2 cellular contexts compared by ENCODE assay signal in the genomic region with DNA sequence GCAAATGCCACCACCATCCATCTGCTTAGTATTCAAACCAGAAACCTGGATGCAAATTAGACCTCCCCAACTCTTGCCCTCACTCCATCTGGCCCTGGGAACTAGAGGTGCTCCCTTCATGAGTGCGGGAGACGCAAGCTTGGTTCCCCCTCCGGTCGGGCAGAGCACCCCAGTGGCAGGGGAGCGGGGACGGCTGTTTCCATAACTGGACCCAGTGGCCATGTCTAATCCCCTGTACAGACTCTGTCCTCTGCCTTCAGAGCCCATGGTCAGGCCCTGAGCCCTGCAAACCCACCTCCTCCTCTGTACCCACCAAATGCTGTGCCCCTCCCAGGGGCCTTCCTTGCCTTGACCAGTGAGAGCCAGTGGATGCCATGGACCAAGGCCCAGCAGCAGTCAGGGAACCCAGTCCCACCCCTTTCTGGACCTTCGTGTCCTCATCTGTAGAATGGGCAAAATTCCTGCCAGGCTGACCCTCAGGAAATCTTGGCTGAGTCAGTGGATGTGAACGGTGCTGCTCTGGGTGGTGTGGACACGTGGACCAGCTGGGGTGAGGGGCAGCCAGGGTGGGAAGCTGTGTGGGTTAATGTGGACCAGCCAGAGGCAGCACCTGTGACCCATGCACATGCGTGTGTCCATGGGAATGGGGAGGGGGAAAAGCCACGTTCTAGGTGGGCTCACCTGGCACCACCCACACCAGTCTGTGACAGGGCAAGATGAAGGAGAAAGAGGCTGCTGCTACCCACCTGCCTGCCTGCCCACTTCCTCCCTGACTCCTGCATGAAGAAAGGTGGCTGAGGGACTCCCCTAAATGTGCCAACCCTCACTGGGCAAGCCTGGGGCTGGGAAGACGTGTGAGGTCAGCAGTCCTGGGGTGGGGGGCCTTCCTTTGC.
TF ChIP-seq lines count a peak whose summit lies in the region.

No MANE protein-coding gene starts in this region.

TF ChIP-seq in HCT116, 20 proteins besides CTCF, POLR2A, EP300 and RAD21 (continued from another document):
- TF ChIP-seq, protein P1, sequence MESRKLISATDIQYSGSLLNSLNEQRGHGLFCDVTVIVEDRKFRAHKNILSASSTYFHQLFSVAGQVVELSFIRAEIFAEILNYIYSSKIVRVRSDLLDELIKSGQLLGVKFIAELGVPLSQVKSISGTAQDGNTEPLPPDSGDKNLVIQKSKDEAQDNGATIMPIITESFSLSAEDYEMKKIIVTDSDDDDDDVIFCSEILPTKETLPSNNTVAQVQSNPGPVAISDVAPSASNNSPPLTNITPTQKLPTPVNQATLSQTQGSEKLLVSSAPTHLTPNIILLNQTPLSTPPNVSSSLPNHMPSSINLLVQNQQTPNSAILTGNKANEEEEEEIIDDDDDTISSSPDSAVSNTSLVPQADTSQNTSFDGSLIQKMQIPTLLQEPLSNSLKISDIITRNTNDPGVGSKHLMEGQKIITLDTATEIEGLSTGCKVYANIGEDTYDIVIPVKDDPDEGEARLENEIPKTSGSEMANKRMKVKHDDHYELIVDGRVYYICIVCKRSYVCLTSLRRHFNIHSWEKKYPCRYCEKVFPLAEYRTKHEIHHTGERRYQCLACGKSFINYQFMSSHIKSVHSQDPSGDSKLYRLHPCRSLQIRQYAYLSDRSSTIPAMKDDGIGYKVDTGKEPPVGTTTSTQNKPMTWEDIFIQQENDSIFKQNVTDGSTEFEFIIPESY (IDR thresholded peaks at IDR 0.05; ENCODE audit: extremely low read depth, insufficient replicate concordance, low read length), result no peak
- no peak for TF ChIP-seq CEBPB (IDR thresholded peaks at IDR 0.05; ENCODE audit: low read depth)
- TF ChIP-seq SIN3A (IDR thresholded peaks at IDR 0.05; ENCODE audit: low read depth), result no peak
- no peak for TF ChIP-seq YY1 (IDR thresholded peaks at IDR 0.05; ENCODE audit: extremely low read depth, insufficient replicate concordance, low read depth, low read length)
- TF ChIP-seq, protein P2, sequence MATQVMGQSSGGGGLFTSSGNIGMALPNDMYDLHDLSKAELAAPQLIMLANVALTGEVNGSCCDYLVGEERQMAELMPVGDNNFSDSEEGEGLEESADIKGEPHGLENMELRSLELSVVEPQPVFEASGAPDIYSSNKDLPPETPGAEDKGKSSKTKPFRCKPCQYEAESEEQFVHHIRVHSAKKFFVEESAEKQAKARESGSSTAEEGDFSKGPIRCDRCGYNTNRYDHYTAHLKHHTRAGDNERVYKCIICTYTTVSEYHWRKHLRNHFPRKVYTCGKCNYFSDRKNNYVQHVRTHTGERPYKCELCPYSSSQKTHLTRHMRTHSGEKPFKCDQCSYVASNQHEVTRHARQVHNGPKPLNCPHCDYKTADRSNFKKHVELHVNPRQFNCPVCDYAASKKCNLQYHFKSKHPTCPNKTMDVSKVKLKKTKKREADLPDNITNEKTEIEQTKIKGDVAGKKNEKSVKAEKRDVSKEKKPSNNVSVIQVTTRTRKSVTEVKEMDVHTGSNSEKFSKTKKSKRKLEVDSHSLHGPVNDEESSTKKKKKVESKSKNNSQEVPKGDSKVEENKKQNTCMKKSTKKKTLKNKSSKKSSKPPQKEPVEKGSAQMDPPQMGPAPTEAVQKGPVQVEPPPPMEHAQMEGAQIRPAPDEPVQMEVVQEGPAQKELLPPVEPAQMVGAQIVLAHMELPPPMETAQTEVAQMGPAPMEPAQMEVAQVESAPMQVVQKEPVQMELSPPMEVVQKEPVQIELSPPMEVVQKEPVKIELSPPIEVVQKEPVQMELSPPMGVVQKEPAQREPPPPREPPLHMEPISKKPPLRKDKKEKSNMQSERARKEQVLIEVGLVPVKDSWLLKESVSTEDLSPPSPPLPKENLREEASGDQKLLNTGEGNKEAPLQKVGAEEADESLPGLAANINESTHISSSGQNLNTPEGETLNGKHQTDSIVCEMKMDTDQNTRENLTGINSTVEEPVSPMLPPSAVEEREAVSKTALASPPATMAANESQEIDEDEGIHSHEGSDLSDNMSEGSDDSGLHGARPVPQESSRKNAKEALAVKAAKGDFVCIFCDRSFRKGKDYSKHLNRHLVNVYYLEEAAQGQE (IDR thresholded peaks at IDR 0.05; ENCODE audit: low read depth), result no peak
- TF ChIP-seq ELF1 (IDR thresholded peaks at IDR 0.05; ENCODE audit: borderline replicate concordance, low read depth), result no peak
- TF ChIP-seq EGR1 (IDR thresholded peaks at IDR 0.05; ENCODE audit: low read depth), result no peak
- TF ChIP-seq SP1 (IDR thresholded peaks at IDR 0.05; ENCODE audit: low read depth), result no peak
- no peak for TF ChIP-seq CBX3 (IDR thresholded peaks at IDR 0.05; ENCODE audit: low read depth)
- no peak for TF ChIP-seq TCF7L2 (IDR thresholded peaks at IDR 0.05; ENCODE audit: borderline replicate concordance, extremely low read depth, insufficient read depth, insufficient read length)
- TF ChIP-seq EZH2phosphoT487 (IDR thresholded peaks at IDR 0.05; ENCODE audit: borderline replicate concordance), result no peak
- TF ChIP-seq, protein P3, sequence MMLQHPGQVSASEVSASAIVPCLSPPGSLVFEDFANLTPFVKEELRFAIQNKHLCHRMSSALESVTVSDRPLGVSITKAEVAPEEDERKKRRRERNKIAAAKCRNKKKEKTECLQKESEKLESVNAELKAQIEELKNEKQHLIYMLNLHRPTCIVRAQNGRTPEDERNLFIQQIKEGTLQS (IDR thresholded peaks at IDR 0.05), result no peak
- TF ChIP-seq, protein P4, sequence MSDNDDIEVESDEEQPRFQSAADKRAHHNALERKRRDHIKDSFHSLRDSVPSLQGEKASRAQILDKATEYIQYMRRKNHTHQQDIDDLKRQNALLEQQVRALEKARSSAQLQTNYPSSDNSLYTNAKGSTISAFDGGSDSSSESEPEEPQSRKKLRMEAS (IDR thresholded peaks at IDR 0.05), result no peak
- TF ChIP-seq EZH2 (IDR thresholded peaks at IDR 0.05), result no peak

TF ChIP-seq in endothelial cell of umbilical vein, 7 proteins besides CTCF, POLR2A, EP300 and RAD21 (continued from another document):
- TF ChIP-seq, protein P4 (IDR thresholded peaks at IDR 0.05; ENCODE audit: insufficient read depth, insufficient read length), result no peak
- TF ChIP-seq JUN (IDR thresholded peaks at IDR 0.05; ENCODE audit: borderline replicate concordance, insufficient read depth, insufficient read length, low read depth), result no peak
- no peak for TF ChIP-seq POLR2AphosphoS5 (IDR thresholded peaks at IDR 0.05; ENCODE audit: insufficient read depth, low read depth, low read length)
TF ChIP-seq in endothelial cell of umbilical vein: peak in this region for 0.
